15 cellular contexts compared by ENCODE assay signal in the genomic region with DNA sequence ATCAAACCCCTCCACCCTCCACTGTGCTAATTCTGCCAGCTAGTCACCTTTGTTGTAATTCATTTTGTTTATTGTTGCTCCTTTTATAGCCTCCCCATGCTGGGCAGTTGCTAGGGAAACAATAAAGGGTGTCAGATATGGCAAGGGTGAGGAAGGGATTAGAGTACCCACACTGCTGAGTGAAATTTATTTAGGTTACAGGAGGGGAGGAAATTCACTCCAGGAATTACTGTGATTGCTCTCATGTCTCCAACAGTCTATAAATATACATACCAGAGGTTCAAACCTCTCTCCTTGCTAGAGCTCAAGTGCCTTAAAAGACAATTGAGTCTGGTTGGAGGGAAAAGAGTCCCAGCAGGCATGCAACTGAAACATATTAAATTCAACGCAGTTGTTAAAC.
DNase-seq lines count a peak whose midpoint lies in the region; ATAC-seq and TF ChIP-seq lines count a peak whose summit lies in the region.
"Had no signal": no experiment of that assay in that cellular context is flagged by ENCODE, and none has a peak within 500 bp of the region (broad histone marks: within the 10 kb centered on the region; RNA-seq: fewer than 3 reads in every experiment).

No MANE protein-coding gene starts in this region.

- H3K36me3 Mint-ChIP-seq in progenitor cell of endocrine pancreas (ENCODE audit: insufficient read depth): no peaks in the 10 kb centered on the region
- H3K36me3 Mint-ChIP-seq: stimulated activated naive B cell treated with anti-CD40 and anti-IgM and Interleukin-4, amounts not matched to agents 10 μg/mL and 1 μg/mL and 100 μg/mL, for 72 hours had no signal

- no peak for TF ChIP-seq CTCF in progenitor cell of endocrine pancreas (IDR thresholded peaks at IDR 0.05; ENCODE audit: unreplicated experiment)

- ATAC-seq in GM21390 (IDR thresholded peaks at IDR 0.05; ENCODE audit: unreplicated experiment) (no peak), GM19452 (IDR thresholded peaks at IDR 0.05; ENCODE audit: unreplicated experiment) (no peak), GM21576 (IDR thresholded peaks at IDR 0.05; ENCODE audit: unreplicated experiment) (no peak)
- ATAC-seq: activated CD8-positive, alpha-beta T cell treated with anti-CD3 and anti-CD28 coated beads for 36 hours; activated T-helper 17 cell treated with anti-CD3 and anti-CD28 coated beads, Interleukin-2, amount 50 U/mL, for 72 hours; GM12878; stimulated activated naive B cell treated with anti-CD40 and anti-IgM and Interleukin-4, amounts not matched to agents 10 μg/mL and 1 μg/mL and 100 μg/mL, for 72 hours had no signal

- H3K27ac Mint-ChIP-seq in progenitor cell of endocrine pancreas: peak overlapping the region; percentile 43
- H3K27ac Mint-ChIP-seq: activated CD8-positive, alpha-beta T cell treated with anti-CD3 and anti-CD28 coated beads for 36 hours; activated T-helper 17 cell treated with anti-CD3 and anti-CD28 coated beads, Interleukin-2, amount 50 U/mL, for 72 hours; stimulated activated naive B cell treated with anti-CD40 and anti-IgM and Interleukin-4, amounts not matched to agents 10 μg/mL and 1 μg/mL and 100 μg/mL, for 72 hours had no signal

- no peak overlapping the region for H3K4me3 Mint-ChIP-seq in progenitor cell of endocrine pancreas (ENCODE audit: low read depth)
- H3K4me3 Mint-ChIP-seq: activated CD8-positive, alpha-beta T cell treated with anti-CD3 and anti-CD28 coated beads for 36 hours; activated T-helper 17 cell treated with anti-CD3 and anti-CD28 coated beads, Interleukin-2, amount 50 U/mL, for 72 hours; stimulated activated naive B cell treated with anti-CD40 and anti-IgM and Interleukin-4, amounts not matched to agents 10 μg/mL and 1 μg/mL and 100 μg/mL, for 72 hours had no signal

- H3K27me3 Mint-ChIP-seq in progenitor cell of endocrine pancreas: no peaks in the 10 kb centered on the region
- H3K27me3 Mint-ChIP-seq: stimulated activated naive B cell treated with anti-CD40 and anti-IgM and Interleukin-4, amounts not matched to agents 10 μg/mL and 1 μg/mL and 100 μg/mL, for 72 hours had no signal

- no peaks in the 10 kb centered on the region for H3K9me3 Mint-ChIP-seq in progenitor cell of endocrine pancreas (ENCODE audit: low read depth)
- H3K9me3 Mint-ChIP-seq: activated CD8-positive, alpha-beta T cell treated with anti-CD3 and anti-CD28 coated beads for 36 hours; activated T-helper 17 cell treated with anti-CD3 and anti-CD28 coated beads, Interleukin-2, amount 50 U/mL, for 72 hours; stimulated activated naive B cell treated with anti-CD40 and anti-IgM and Interleukin-4, amounts not matched to agents 10 μg/mL and 1 μg/mL and 100 μg/mL, for 72 hours had no signal

- DNase-seq in NCI-H2196 (lab: John Stamatoyannopoulos, UW; ENCODE audit: unreplicated experiment): peak; percentile 23
- no peak for DNase-seq in NCI-H2196 treated with DMSO at 0.1 percent for 48 hours (lab: John Stamatoyannopoulos, UW; ENCODE audit: unreplicated experiment)
- peak; percentile 42 to 88 (median 51) for DNase-seq in NCI-H1417 (lab: John Stamatoyannopoulos, UW)
- DNase-seq in cerebellar cortex (ENCODE audit: low spot score): peak; percentile 28
- DNase-seq in progenitor cell of endocrine pancreas (ENCODE audit: low spot score, unreplicated experiment): no peak
- DNase-seq: activated CD8-positive, alpha-beta T cell treated with anti-CD3 and anti-CD28 coated beads for 36 hours; amygdala; NCI-H526 treated with DMSO at 0.1 percent for 48 hours; stimulated activated naive B cell treated with anti-CD40 and anti-IgM and Interleukin-4, amounts not matched to agents 10 μg/mL and 1 μg/mL and 100 μg/mL, for 72 hours; SW 1271 had no signal

- H3K4me1 Mint-ChIP-seq in progenitor cell of endocrine pancreas (ENCODE audit: low read depth): peaks cover 41% of the 10 kb centered on the region
- H3K4me1 Mint-ChIP-seq: activated T-helper 17 cell treated with anti-CD3 and anti-CD28 coated beads, Interleukin-2, amount 50 U/mL, for 72 hours had no signal

Comparison
In these comparisons a context has a peak if more than half of its experiments do, and no peak if none do; other contexts are left out.
1. DNase-seq: peak in NCI-H2196 (single experiment), NCI-H1417 (3 of 3) and cerebellar cortex (single experiment); none in NCI-H2196 treated with DMSO at 0.1 percent for 48 hours (single experiment) and progenitor cell of endocrine pancreas (single experiment).